ENCODE assay signal across 8 cellular contexts in the genomic region with DNA sequence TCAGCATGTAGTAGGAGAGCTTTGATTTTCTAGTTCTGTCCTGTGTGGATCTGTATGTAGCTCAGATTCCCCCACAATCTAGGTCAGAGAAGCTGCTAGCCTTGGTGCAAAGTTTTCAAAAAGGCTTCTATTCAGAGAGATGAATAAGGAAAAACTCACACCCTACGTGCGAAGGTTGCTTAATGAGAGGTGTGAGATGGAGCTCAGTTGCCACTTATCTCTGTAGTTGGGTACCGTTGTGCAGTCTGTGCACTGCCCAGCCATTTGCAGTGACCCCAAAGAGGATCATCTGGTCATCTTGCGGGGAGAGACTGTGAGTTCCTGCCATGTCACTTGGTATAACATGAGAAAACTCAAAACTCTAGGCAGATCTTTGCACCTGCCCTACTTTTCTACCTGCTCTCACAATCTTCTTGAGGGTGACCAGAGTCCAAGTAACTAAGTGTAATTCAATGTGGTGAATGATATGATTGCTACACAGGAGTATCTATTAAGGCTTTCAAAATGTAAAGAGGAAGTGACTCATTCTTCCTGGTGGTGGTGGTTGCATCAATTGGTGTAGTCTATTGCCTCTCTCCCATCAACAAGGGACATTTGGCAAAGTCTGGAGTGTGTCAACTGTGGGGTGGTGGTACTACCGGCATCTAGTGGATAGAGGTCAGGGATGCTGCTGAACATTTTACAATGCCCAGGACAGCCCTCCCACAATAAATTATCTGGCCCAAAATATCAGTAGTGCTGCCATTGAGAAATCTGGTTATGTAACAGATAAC.
DNase-seq lines count a peak whose midpoint lies in the region; ATAC-seq, FAIRE-seq and TF ChIP-seq lines count a peak whose summit lies in the region.

No MANE protein-coding gene starts in this region.

- no peak overlapping the region for H3K4me3 ChIP-seq in K562
- no peak overlapping the region for H3K4me3 ChIP-seq in lung

- POLR2A ChIA-PET in K562 (lab: Yijun Ruan, JAX) = no interaction called here

- no peaks in the 10 kb centered on the region for H3K36me3 ChIP-seq in K562 (ENCODE audit: control insufficient read depth, insufficient read depth, low read length)
- no peaks in the 10 kb centered on the region for H3K36me3 ChIP-seq in lung (ENCODE audit: control insufficient read depth in 2 of 2, insufficient read depth in 2 of 2, low read length in 2 of 2)

- no peaks in the 10 kb centered on the region for H3K79me2 ChIP-seq in K562 (ENCODE audit: control insufficient read depth, insufficient read depth, low read length)

- TF ChIP-seq POLR2A in K562 (conservative IDR thresholded peaks at IDR 0.05) = no peak

- peak overlapping the region; percentile 18; the same call in 1 of the 2 replicates for H3K4me2 ChIP-seq in K562 (ENCODE audit: insufficient read depth, low read length)

- WGBS in K562 (ENCODE audit: insufficient coverage, low coverage, missing lambda C conversion rate) = 30% methylated on average over 4 of the region's 5 CpGs
- 46 to 59% methylated on average over 5 of the region's 5 CpGs for WGBS in lung, 2 donors

- no TSS peak for BruUV-seq in K562 (replicated peaks; lab: Mats Ljungman, UMichigan)

- peak; percentile 80 for ATAC-seq in GM21390 (IDR thresholded peaks at IDR 0.05; ENCODE audit: unreplicated experiment)
- peak; percentile 81 for ATAC-seq in K562
- ATAC-seq in lung (ENCODE audit: insufficient read depth, low FRiP score) = peak; percentile 80
- no peak for ATAC-seq in HG02840 (IDR thresholded peaks at IDR 0.05; ENCODE audit: low FRiP score, unreplicated experiment)
- no peak for ATAC-seq in GM21381 (IDR thresholded peaks at IDR 0.05; ENCODE audit: unreplicated experiment)
- no peak for ATAC-seq in GM19324 (IDR thresholded peaks at IDR 0.05; ENCODE audit: low FRiP score, unreplicated experiment)

- in situ Hi-C loops in K562 (cut with MboI) = no loop called here

- peak; percentile 12; the same call in 1 of the 2 replicates for TF ChIP-seq EP300 in K562 (IDR thresholded peaks at IDR 0.05; ENCODE audit: low read length)

- H3K9me3 ChIP-seq in K562 (replicated peaks; ENCODE audit: control insufficient read depth, insufficient read depth, low read depth, low read length) = no peaks in the 10 kb centered on the region
- no peaks in the 10 kb centered on the region for H3K9me3 ChIP-seq in lung (ENCODE audit: control insufficient read depth in 2 of 2, insufficient read depth in 1 of 2, low read length in 1 of 2)

- DNase-seq in Ammon's horn (ENCODE audit: low spot score) (peak; percentile 50), K562 (ENCODE audit: extremely low read depth in 1 of 4, low spot score in 3 of 4) (peak in 1 of 4 experiments; percentile 41), lung (ENCODE audit: low spot score) (peak; percentile 45)

- FAIRE-seq in K562 (lab: Jason Lieb, UNC) = peak; percentile 61

- H3K27me3 ChIP-seq in K562 (ENCODE audit: control insufficient read depth in 2 of 2, insufficient read depth in 2 of 2, low read length in 2 of 2) (no peaks in the 10 kb centered on the region), lung (ENCODE audit: control insufficient read depth, insufficient read depth) (no peaks in the 10 kb centered on the region)

- CTCF ChIA-PET in K562 (lab: Yijun Ruan, JAX; ENCODE audit: low intra/inter-chr PET ratio) = no interaction called here

- H3K9me1 ChIP-seq in K562 (ENCODE audit: control insufficient read depth, insufficient read depth, low read length) = no peaks in the 10 kb centered on the region

- intact Hi-C loops in K562 (cut with micrococcal nuclease) = no loop called here

- peaks cover 0 to 13% of the 10 kb centered on the region in 2 experiments; a peak in 3 of 5 replicates for H3K4me1 ChIP-seq in K562 (replicated peaks in 1 of 2; ENCODE audit: control insufficient read depth in 2 of 2, insufficient read depth in 2 of 2, low read length in 2 of 2)
- peaks cover 0 to 4% of the 10 kb centered on the region in 2 donors for H3K4me1 ChIP-seq in lung (ENCODE audit: control insufficient read depth in 2 of 2, insufficient read depth in 2 of 2, low read length in 2 of 2)

- TF ChIP-seq RAD21 in K562 (CRISPR knock-in tag; conservative IDR thresholded peaks at IDR 0.05 in 1 of 2, IDR thresholded peaks at IDR 0.05 in 1 of 2) = peak in 1 of 2 experiments; percentile 20; a peak in 1 of 4 replicates

- TF ChIP-seq CTCF in K562 (IDR thresholded peaks at IDR 0.05 in 2 of 3, conservative IDR thresholded peaks at IDR 0.05 in 1 of 3; ENCODE audit: insufficient read depth in 2 of 3, low read depth in 1 of 3, low read length in 3 of 3) (0 out of 6 replicates have a peak, but pooled peaks of 1 of the 3 experiments have one; percentile 5), lung (IDR thresholded peaks at IDR 0.05; ENCODE audit: control extremely low read depth, extremely low read depth) (no peak)

- H3K27ac ChIP-seq in K562 (ENCODE audit: extremely low read depth, low read depth, low read length) = no peak overlapping the region
- peak overlapping the region in 1 of 2 donors; percentile 83 for H3K27ac ChIP-seq in lung (ENCODE audit: low read depth in 1 of 2, low read length in 1 of 2)

- H4K20me1 ChIP-seq in K562 (replicated peaks; ENCODE audit: control insufficient read depth, insufficient read depth, low read length) = no peaks in the 10 kb centered on the region

- H2AFZ ChIP-seq in K562 (ENCODE audit: low read depth, low read length) = peak overlapping the region; percentile 53

- H3K9ac ChIP-seq in K562 (ENCODE audit: insufficient read depth in 1 of 2, low read depth in 2 of 2, low read length in 2 of 2) = no peak overlapping the region

TF ChIP-seq in PFSK-1, 5 proteins besides CTCF, POLR2A, EP300 and RAD21:
- TF ChIP-seq SIN3A (IDR thresholded peaks at IDR 0.05; ENCODE audit: borderline replicate concordance, insufficient read depth, low read length) (no peak), FOXP2 (optimal IDR thresholded peaks at IDR 0.05; ENCODE audit: borderline replicate concordance, extremely low read depth, extremely low read length, insufficient read depth) (peak; percentile 31)

TF ChIP-seq in K562, 482 proteins besides CTCF, POLR2A, EP300 and RAD21 (continues in another document):
- TF ChIP-seq GTF2F1 (IDR thresholded peaks at IDR 0.05; ENCODE audit: low read depth, low read length) = no peak
- no peak for TF ChIP-seq CAMTA2 (CRISPR knock-in tag; conservative IDR thresholded peaks at IDR 0.05)
- peak; percentile 75 for TF ChIP-seq SMARCA4 (IDR thresholded peaks at IDR 0.05)
- no peak for TF ChIP-seq RBM14 (IDR thresholded peaks at IDR 0.05; ENCODE audit: borderline replicate concordance, insufficient read depth, low read depth, low read length)
- TF ChIP-seq ZNF583 (CRISPR knock-in tag; IDR thresholded peaks at IDR 0.05) = no peak
- TF ChIP-seq, protein P1, sequence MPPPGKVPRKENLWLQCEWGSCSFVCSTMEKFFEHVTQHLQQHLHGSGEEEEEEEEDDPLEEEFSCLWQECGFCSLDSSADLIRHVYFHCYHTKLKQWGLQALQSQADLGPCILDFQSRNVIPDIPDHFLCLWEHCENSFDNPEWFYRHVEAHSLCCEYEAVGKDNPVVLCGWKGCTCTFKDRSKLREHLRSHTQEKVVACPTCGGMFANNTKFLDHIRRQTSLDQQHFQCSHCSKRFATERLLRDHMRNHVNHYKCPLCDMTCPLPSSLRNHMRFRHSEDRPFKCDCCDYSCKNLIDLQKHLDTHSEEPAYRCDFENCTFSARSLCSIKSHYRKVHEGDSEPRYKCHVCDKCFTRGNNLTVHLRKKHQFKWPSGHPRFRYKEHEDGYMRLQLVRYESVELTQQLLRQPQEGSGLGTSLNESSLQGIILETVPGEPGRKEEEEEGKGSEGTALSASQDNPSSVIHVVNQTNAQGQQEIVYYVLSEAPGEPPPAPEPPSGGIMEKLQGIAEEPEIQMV (tag; conservative IDR thresholded peaks at IDR 0.05; ENCODE audit: low read depth) = no peak
- TF ChIP-seq, protein P2, sequence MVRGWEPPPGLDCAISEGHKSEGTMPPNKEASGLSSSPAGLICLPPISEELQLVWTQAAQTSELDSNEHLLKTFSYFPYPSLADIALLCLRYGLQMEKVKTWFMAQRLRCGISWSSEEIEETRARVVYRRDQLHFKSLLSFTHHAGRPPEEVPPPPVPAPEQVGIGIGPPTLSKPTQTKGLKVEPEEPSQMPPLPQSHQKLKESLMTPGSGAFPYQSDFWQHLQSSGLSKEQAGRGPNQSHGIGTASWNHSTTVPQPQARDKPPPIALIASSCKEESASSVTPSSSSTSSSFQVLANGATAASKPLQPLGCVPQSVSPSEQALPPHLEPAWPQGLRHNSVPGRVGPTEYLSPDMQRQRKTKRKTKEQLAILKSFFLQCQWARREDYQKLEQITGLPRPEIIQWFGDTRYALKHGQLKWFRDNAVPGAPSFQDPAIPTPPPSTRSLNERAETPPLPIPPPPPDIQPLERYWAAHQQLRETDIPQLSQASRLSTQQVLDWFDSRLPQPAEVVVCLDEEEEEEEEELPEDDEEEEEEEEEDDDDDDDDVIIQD (CRISPR knock-in tag; IDR thresholded peaks at IDR 0.05) = no peak
- TF ChIP-seq, protein P3, sequence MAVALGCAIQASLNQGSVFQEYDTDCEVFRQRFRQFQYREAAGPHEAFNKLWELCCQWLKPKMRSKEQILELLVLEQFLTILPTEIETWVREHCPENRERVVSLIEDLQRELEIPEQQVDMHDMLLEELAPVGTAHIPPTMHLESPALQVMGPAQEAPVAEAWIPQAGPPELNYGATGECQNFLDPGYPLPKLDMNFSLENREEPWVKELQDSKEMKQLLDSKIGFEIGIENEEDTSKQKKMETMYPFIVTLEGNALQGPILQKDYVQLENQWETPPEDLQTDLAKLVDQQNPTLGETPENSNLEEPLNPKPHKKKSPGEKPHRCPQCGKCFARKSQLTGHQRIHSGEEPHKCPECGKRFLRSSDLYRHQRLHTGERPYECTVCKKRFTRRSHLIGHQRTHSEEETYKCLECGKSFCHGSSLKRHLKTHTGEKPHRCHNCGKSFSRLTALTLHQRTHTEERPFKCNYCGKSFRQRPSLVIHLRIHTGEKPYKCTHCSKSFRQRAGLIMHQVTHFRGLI (CRISPR knock-in tag; IDR thresholded peaks at IDR 0.05) = no peak
- peak; percentile 75 for TF ChIP-seq SMARCE1 (IDR thresholded peaks at IDR 0.05)

Comparison
In these comparisons a context has a peak if more than half of its experiments do, and no peak if none do; other contexts are left out.
1. ATAC-seq: peak in GM21390 (single experiment), K562 (single experiment) and lung (single experiment); none in HG02840 (single experiment), GM21381 (single experiment) and GM19324 (single experiment).